In genomic region chr2:104853401-104853925, GRCh38 we compare ENCODE assay signal across 9 cellular contexts. TPM values are rescaled to one million over a fixed set of nuclear protein-coding genes. Genes with fewer than 3 reads are reported as not detected.
DNase-seq lines count a peak whose midpoint lies in the region; ATAC-seq and TF ChIP-seq lines count a peak whose summit lies in the region.
"Had no signal": no experiment of that assay in that cellular context is flagged by ENCODE, and none has a peak within 500 bp of the region (broad histone marks: within the 10 kb centered on the region; RNA-seq: fewer than 3 reads in every experiment).

No MANE protein-coding gene starts in this region.

- no peak for DNase-seq in left ventricle myocardium inferior
- no peak for DNase-seq in cardiac septum (ENCODE audit: low spot score)
- no peak for DNase-seq in ascending aorta (ENCODE audit: low spot score in 2 of 2)
- no peak for DNase-seq in vagina (ENCODE audit: extremely low spot score in 2 of 2)
- no peak for DNase-seq in OCI-M2 (lab: John Stamatoyannopoulos, UW; ENCODE audit: unreplicated experiment)

- H3K27me3 ChIP-seq in left ventricle myocardium inferior (ENCODE audit: low read depth) (peaks cover 92% of the 10 kb centered on the region), ascending aorta (peaks cover 15% of the 10 kb centered on the region), mucosa of rectum (ENCODE audit: control insufficient read depth in 2 of 2, insufficient read depth in 2 of 2, low read length in 2 of 2) (peaks cover 62 to 71% of the 10 kb centered on the region in 2 donors), vagina (peaks cover 28% of the 10 kb centered on the region)

- intact Hi-C loops in left ventricle myocardium inferior (cut with micrococcal nuclease) (no loop called here), cardiac septum (cut with DNase I) (loop anchor here (5.0 kb wide), 1 partner anchor 196 kb away; no protein-coding TSS in a partner anchor), ascending aorta (cut with DNase I) (loop anchor here (2.0 kb wide), 1 partner anchor 183 kb away; no protein-coding TSS in a partner anchor), vagina (cut with DNase I) (no loop called here)

- no peaks in the 10 kb centered on the region for H3K36me3 ChIP-seq in left ventricle myocardium inferior
- H3K36me3 ChIP-seq in ascending aorta = no peaks in the 10 kb centered on the region
- no peaks in the 10 kb centered on the region for H3K36me3 ChIP-seq in mucosa of rectum (ENCODE audit: control insufficient read depth in 2 of 2, insufficient read depth in 2 of 2, low read length in 2 of 2)
- no peaks in the 10 kb centered on the region for H3K36me3 ChIP-seq in vagina

- ATAC-seq in HG03097 (IDR thresholded peaks at IDR 0.05; ENCODE audit: low FRiP score, unreplicated experiment) = no peak
- no peak for ATAC-seq in HG03439 (IDR thresholded peaks at IDR 0.05; ENCODE audit: unreplicated experiment)

- H3K4me3 ChIP-seq in left ventricle myocardium inferior (peak overlapping the region; percentile 62), ascending aorta (peak overlapping the region; percentile 53 to 73), mucosa of rectum (ENCODE audit: low read length in 2 of 2) (peak overlapping the region; percentile 52 to 56), vagina (peak overlapping the region; percentile 35 to 40)

- H3K9me3 ChIP-seq in left ventricle myocardium inferior (replicated peaks) (no peaks in the 10 kb centered on the region), ascending aorta (no peaks in the 10 kb centered on the region), mucosa of rectum (ENCODE audit: control insufficient read depth in 2 of 2, low read length in 2 of 2) (no peaks in the 10 kb centered on the region), vagina (no peaks in the 10 kb centered on the region)

- H3K27ac ChIP-seq in left ventricle myocardium inferior (replicated peaks) (no peak overlapping the region), ascending aorta (peak overlapping the region; percentile 37 to 61), mucosa of rectum (ENCODE audit: low read depth in 2 of 2, low read length in 2 of 2) (no peak overlapping the region), vagina (no peak overlapping the region)

- H3K9ac ChIP-seq in mucosa of rectum (ENCODE audit: low read depth in 1 of 2, low read length in 2 of 2) = no peak overlapping the region

- TF ChIP-seq CTCF in left ventricle myocardium inferior (IDR thresholded peaks at IDR 0.05; ENCODE audit: borderline replicate concordance) (no peak), ascending aorta (IDR thresholded peaks at IDR 0.05) (no peak), vagina (IDR thresholded peaks at IDR 0.05) (no peak)

- TF ChIP-seq POLR2A in vagina (IDR thresholded peaks at IDR 0.05) = no peak

- H3K4me1 ChIP-seq in left ventricle myocardium inferior (peaks cover 51% of the 10 kb centered on the region), ascending aorta (peaks cover 0 to 8% of the 10 kb centered on the region in 2 donors), mucosa of rectum (ENCODE audit: control insufficient read depth in 2 of 2, insufficient read depth in 2 of 2, low read length in 2 of 2) (peaks cover 13 to 15% of the 10 kb centered on the region in 2 donors), vagina (peaks cover 39% of the 10 kb centered on the region)

RNA-seq across cellular contexts. Expression of gene POU3F3, which starts 0.5 kb away (rescaled TPM):
- total RNA-seq in left ventricle myocardium inferior (0.11 TPM), cardiac septum (0.11 TPM), ascending aorta (0.21 TPM), vagina (not detected)
- total RNA-seq: ureter had no signal

Comparison
In these comparisons a context has a peak if more than half of its experiments do, and no peak if none do; other contexts are left out.
1. intact Hi-C loops: an anchor here in cardiac septum (5.0 kb wide) and ascending aorta (2.0 kb wide); none called in left ventricle myocardium inferior and vagina.
2. H3K27ac ChIP-seq: peak in ascending aorta (2 of 2); none in left ventricle myocardium inferior (single experiment), mucosa of rectum (0 of 2) and vagina (single experiment).
3. Peak in every context shown above with its lines, with median percentiles within 50 percentile points of each other: H3K4me3 ChIP-seq.